18 cellular contexts compared by ENCODE assay signal in the genomic region with DNA sequence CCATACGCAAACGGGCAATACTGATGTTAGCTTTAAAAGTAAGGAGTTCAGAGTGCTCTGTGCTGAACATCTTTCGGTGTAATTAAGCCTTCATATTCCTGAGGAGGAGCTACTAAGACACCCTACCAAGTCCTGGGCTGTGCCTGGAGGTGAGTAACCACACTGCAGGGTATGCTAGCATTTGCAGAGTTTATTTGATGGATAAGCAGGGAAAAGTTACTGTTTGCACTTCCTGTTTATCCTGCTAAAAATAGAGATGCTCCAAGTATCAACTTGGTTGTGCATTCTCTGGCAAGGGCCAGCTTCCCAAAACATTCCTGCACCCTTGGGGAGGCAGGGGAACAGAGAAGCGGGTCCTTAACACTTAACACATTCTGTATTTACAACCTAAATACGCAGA. TPM values are rescaled to one million over a fixed set of nuclear protein-coding genes. Genes with fewer than 3 reads are reported as not detected.
DNase-seq lines count a peak whose midpoint lies in the region; ATAC-seq and TF ChIP-seq lines count a peak whose summit lies in the region.
"Had no signal": no experiment of that assay in that cellular context is flagged by ENCODE, and none has a peak within 500 bp of the region (broad histone marks: within the 10 kb centered on the region; RNA-seq: fewer than 3 reads in every experiment).

No MANE protein-coding gene starts in this region.

- no peak for TF ChIP-seq CTCF in AG10803 (conservative IDR thresholded peaks at IDR 0.05; ENCODE audit: low read length)
- peak; percentile 4 for TF ChIP-seq CTCF in fibroblast of villous mesenchyme (IDR thresholded peaks at IDR 0.05; ENCODE audit: insufficient read depth, low read depth, low read length)

- peaks cover 12 to 16% of the 10 kb centered on the region in 2 donors for H3K4me1 ChIP-seq in neuronal stem cell (ENCODE audit: control insufficient read depth in 2 of 2, insufficient read depth in 1 of 2, low read depth in 1 of 2, low read length in 2 of 2)
- H3K4me1 ChIP-seq: ascending aorta had no signal

- no peaks in the 10 kb centered on the region for H3K9me3 ChIP-seq in neuronal stem cell (replicated peaks in 1 of 2; ENCODE audit: control insufficient read depth in 2 of 2, insufficient read depth in 1 of 2, low read depth in 1 of 2, low read length in 2 of 2)
- H3K9me3 ChIP-seq: ascending aorta, gastrocnemius medialis, SJCRH30 had no signal

- DNase-seq in AG10803 (ENCODE audit: low read depth) = peak; percentile 2
- DNase-seq in M059J (ENCODE audit: low read depth) = peak; percentile 8
- DNase-seq in fibroblast of villous mesenchyme (ENCODE audit: low read depth) = peak; percentile 13
- DNase-seq in neuronal stem cell (ENCODE audit: low spot score) = no peak
- no peak for DNase-seq in HCEC 1CT
- no peak for DNase-seq in HEK293T (ENCODE audit: extremely low spot score)
- DNase-seq: activated gamma-delta T cell; gastrocnemius medialis; KG1; natural killer cell; NCI-H1048; NCI-H2081 treated with DMSO at 0.1 percent for 48 hours; NCI-H526 treated with DMSO at 0.1 percent for 48 hours; SJCRH30; stimulated activated CD4-positive, alpha-beta T cell treated with anti-CD3 and anti-CD28 coated beads, Interleukin-1b, Interleukin-23, amount 100 ng/mL, for 48 hours had no signal

- H4K91ac ChIP-seq in neuronal stem cell (ENCODE audit: low read depth, low read length, poor library complexity) = no peak overlapping the region

- no peak overlapping the region for H3K4ac ChIP-seq in neuronal stem cell (ENCODE audit: low read length)

- no peak overlapping the region for H2BK5ac ChIP-seq in neuronal stem cell (ENCODE audit: low read length)

- no peak overlapping the region for H4K8ac ChIP-seq in neuronal stem cell (ENCODE audit: low read depth, low read length)

- CTCF ChIA-PET in HEK293T (lab: Yijun Ruan, JAX) = interaction anchor here (1.1 to 1.2 kb wide), 2 partner anchors 19 to 26 kb away, joined by 3 to 4 read pairs; no protein-coding TSS in a partner anchor

- H3K23ac ChIP-seq in neuronal stem cell (ENCODE audit: low read depth, low read length, poor library complexity) = no peak overlapping the region

- H3K79me1 ChIP-seq in neuronal stem cell (ENCODE audit: low read depth, low read length) = peaks cover 3% of the 10 kb centered on the region

- no peak overlapping the region for H2AK5ac ChIP-seq in neuronal stem cell (ENCODE audit: low read depth, low read length)

- H3K4me3 ChIP-seq in AG10803 (ENCODE audit: low read length) = no peak overlapping the region
- H3K4me3 ChIP-seq in fibroblast of villous mesenchyme (ENCODE audit: low read depth, low read length) = no peak overlapping the region
- H3K4me3 ChIP-seq in neuronal stem cell (ENCODE audit: low read length in 2 of 2) = no peak overlapping the region
- H3K4me3 ChIP-seq: ascending aorta, gastrocnemius medialis, SJCRH30 had no signal

- H2BK15ac ChIP-seq in neuronal stem cell (ENCODE audit: low read length) = no peak overlapping the region

- H2BK120ac ChIP-seq in neuronal stem cell (ENCODE audit: low read depth, low read length) = no peak overlapping the region

- no peak overlapping the region for H3K4me2 ChIP-seq in neuronal stem cell (ENCODE audit: insufficient read depth, low read length, poor library complexity, severe bottlenecking)

- ATAC-seq in HG02759 (IDR thresholded peaks at IDR 0.05; ENCODE audit: unreplicated experiment) = no peak
- ATAC-seq in GM18498 (IDR thresholded peaks at IDR 0.05; ENCODE audit: unreplicated experiment) = no peak
- ATAC-seq: gastrocnemius medialis, natural killer cell had no signal

- H3K36me3 ChIP-seq in neuronal stem cell (replicated peaks in 1 of 2; ENCODE audit: control insufficient read depth in 2 of 2, insufficient read depth in 2 of 2, low read length in 2 of 2) = peaks cover 2 to 47% of the 10 kb centered on the region in 2 donors
- H3K36me3 ChIP-seq: ascending aorta, gastrocnemius medialis, SJCRH30 had no signal

- H3K27ac ChIP-seq in neuronal stem cell (replicated peaks; ENCODE audit: low read length) = peak overlapping the region; percentile 24
- H3K27ac ChIP-seq: ascending aorta, gastrocnemius medialis, SJCRH30 had no signal

- no peak overlapping the region for H3K14ac ChIP-seq in neuronal stem cell (ENCODE audit: low read length)

- no peak overlapping the region for H2AFZ ChIP-seq in neuronal stem cell (ENCODE audit: low read length)

- no peak overlapping the region for H3K18ac ChIP-seq in neuronal stem cell (ENCODE audit: low read length)

- H3K27me3 ChIP-seq in neuronal stem cell (ENCODE audit: control insufficient read depth in 3 of 3, insufficient read depth in 3 of 3, low read depth in 1 of 3, low read length in 3 of 3) = no peaks in the 10 kb centered on the region
- H3K27me3 ChIP-seq: ascending aorta, gastrocnemius medialis, SJCRH30 had no signal

- no peak overlapping the region for H3K9ac ChIP-seq in neuronal stem cell (ENCODE audit: low read depth, low read length, poor library complexity)

- POLR2A ChIA-PET in HEK293T (lab: Yijun Ruan, JAX) = no interaction called here

- WGBS in neuronal stem cell (ENCODE audit: extremely low coverage in 2 of 2, insufficient read length in 2 of 2, insufficient replicate concordance in 1 of 2), 2 donors = no CpG with 5 or more reads among the region's 5 CpGs

- no peak overlapping the region for H2BK12ac ChIP-seq in neuronal stem cell (ENCODE audit: low read length)

TF ChIP-seq in HEK293T, 16 proteins besides CTCF, POLR2A, EP300 and RAD21:
- TF ChIP-seq ELF4 (IDR thresholded peaks at IDR 0.05) (no peak), NFRKB (IDR thresholded peaks at IDR 0.05) (no peak), SUZ12 (IDR thresholded peaks at IDR 0.05) (no peak), FOXA1 (IDR thresholded peaks at IDR 0.05) (no peak), CTBP1 (IDR thresholded peaks at IDR 0.05; ENCODE audit: borderline replicate concordance) (no peak), FOXM1 (IDR thresholded peaks at IDR 0.05; ENCODE audit: borderline replicate concordance) (no peak), LEF1 (IDR thresholded peaks at IDR 0.05; ENCODE audit: borderline replicate concordance) (no peak), FOXK2 (IDR thresholded peaks at IDR 0.05) (no peak), ZNF384 (IDR thresholded peaks at IDR 0.05) (no peak), BHLHE40 (IDR thresholded peaks at IDR 0.05; ENCODE audit: borderline replicate concordance) (no peak), L3MBTL2 (conservative IDR thresholded peaks at IDR 0.05) (no peak), SP1 (IDR thresholded peaks at IDR 0.05) (no peak), TARDBP (IDR thresholded peaks at IDR 0.05) (no peak), HDGF (IDR thresholded peaks at IDR 0.05; ENCODE audit: borderline replicate concordance) (no peak), ARNT (IDR thresholded peaks at IDR 0.05) (no peak)
- TF ChIP-seq, protein P1, sequence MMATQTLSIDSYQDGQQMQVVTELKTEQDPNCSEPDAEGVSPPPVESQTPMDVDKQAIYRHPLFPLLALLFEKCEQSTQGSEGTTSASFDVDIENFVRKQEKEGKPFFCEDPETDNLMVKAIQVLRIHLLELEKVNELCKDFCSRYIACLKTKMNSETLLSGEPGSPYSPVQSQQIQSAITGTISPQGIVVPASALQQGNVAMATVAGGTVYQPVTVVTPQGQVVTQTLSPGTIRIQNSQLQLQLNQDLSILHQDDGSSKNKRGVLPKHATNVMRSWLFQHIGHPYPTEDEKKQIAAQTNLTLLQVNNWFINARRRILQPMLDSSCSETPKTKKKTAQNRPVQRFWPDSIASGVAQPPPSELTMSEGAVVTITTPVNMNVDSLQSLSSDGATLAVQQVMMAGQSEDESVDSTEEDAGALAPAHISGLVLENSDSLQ (IDR thresholded peaks at IDR 0.05) = no peak

RNA-seq across cellular contexts. Expression of a gene that starts 49.8 kb away (rescaled TPM):
- total RNA-seq in M059J (2014; rRNA removed; shearing (Covaris generic)) = 0.57 and 1.3 TPM in 2 replicates
- total RNA-seq in fibroblast of villous mesenchyme = 1.7 and 3.5 TPM in 2 replicates
- 24.1 TPM for polyA plus RNA-seq in neuronal stem cell (2013, experiment 1 of 2)
- 23.1 TPM for polyA plus RNA-seq in neuronal stem cell (2013, experiment 2 of 2)
- total RNA-seq: natural killer cell had no signal

Comparison
In these comparisons a context has a peak if more than half of its experiments do, and no peak if none do; other contexts are left out.
1. DNase-seq: peak in AG10803 (single experiment), M059J (single experiment) and fibroblast of villous mesenchyme (single experiment); none in neuronal stem cell (single experiment), HCEC 1CT (single experiment) and HEK293T (single experiment).